8 cellular contexts compared by ENCODE assay signal in genomic region chr3:23203651-23204111, GRCh38. TPM values are rescaled to one million over a fixed set of nuclear protein-coding genes. Genes with fewer than 3 reads are reported as not detected.
A peak's percentile ranks its signal among the peaks of the same experiment; 100 is the strongest.
DNase-seq lines count a peak whose midpoint lies in the region; ATAC-seq and TF ChIP-seq lines count a peak whose summit lies in the region.

No MANE protein-coding gene starts in this region.

- TF ChIP-seq RAD21 in SK-N-SH (IDR thresholded peaks at IDR 0.05; ENCODE audit: low read length), result no peak

- peak overlapping the region; percentile 91; the same call in 1 of the 2 replicates for H2AFZ ChIP-seq in SK-N-SH (ENCODE audit: low read depth)

- H3K27me3 ChIP-seq in SK-N-SH (ENCODE audit: insufficient read depth), result no peaks in the 10 kb centered on the region
- peaks cover under 1 to 8% of the 10 kb centered on the region in 2 donors for H3K27me3 ChIP-seq in duodenal mucosa (ENCODE audit: control insufficient read depth in 1 of 2, insufficient read depth in 2 of 2, low read length in 2 of 2)
- no peaks in the 10 kb centered on the region for H3K27me3 ChIP-seq in lung (ENCODE audit: control insufficient read depth, insufficient read depth)

- peak in 2 of 3 experiments; percentile 50 to 70 for DNase-seq in NCI-H1417 (lab: John Stamatoyannopoulos, UW)
- no peak for DNase-seq in NCI-H1417 treated with DMSO at 0.1 percent for 48 hours (lab: John Stamatoyannopoulos, UW)
- DNase-seq in SK-N-SH, result peak; percentile 54
- peak; percentile 33 for DNase-seq in lung (ENCODE audit: low spot score)
- peak; percentile 19 to 34 for DNase-seq in stimulated activated naive CD8-positive, alpha-beta T cell treated with anti-CD3 and anti-CD28 coated beads, Interleukin-15, amount 100 ng/mL, for 72 hours

- peaks cover 10% of the 10 kb centered on the region; the same call in 1 of the 2 replicates for H4K20me1 ChIP-seq in SK-N-SH (ENCODE audit: insufficient read depth)

- POLR2A ChIA-PET in SK-N-SH (lab: Yijun Ruan, JAX), result interaction anchor here (0.8 kb wide), 1 partner anchor 742 kb away, joined by 3 read pairs; no protein-coding TSS in a partner anchor

- no peaks in the 10 kb centered on the region for H3K9me3 Mint-ChIP-seq in stimulated activated naive CD8-positive, alpha-beta T cell treated with anti-CD3 and anti-CD28 coated beads, Interleukin-15, amount 100 ng/mL, for 72 hours

- ATAC-seq in HG03135 (IDR thresholded peaks at IDR 0.05; ENCODE audit: unreplicated experiment) (peak; percentile 15), lung (ENCODE audit: insufficient read depth, low FRiP score) (peak; percentile 15), GM19328 (IDR thresholded peaks at IDR 0.05; ENCODE audit: unreplicated experiment) (no peak)
- ATAC-seq in stimulated activated naive CD8-positive, alpha-beta T cell treated with anti-CD3 and anti-CD28 coated beads, Interleukin-15, amount 100 ng/mL, for 72 hours, result no peak

- H3K27me3 Mint-ChIP-seq in stimulated activated naive CD8-positive, alpha-beta T cell treated with anti-CD3 and anti-CD28 coated beads, Interleukin-15, amount 100 ng/mL, for 72 hours, result peaks cover 20% of the 10 kb centered on the region

- peak overlapping the region; percentile 98 for H3K27ac Mint-ChIP-seq in stimulated activated naive CD8-positive, alpha-beta T cell treated with anti-CD3 and anti-CD28 coated beads, Interleukin-15, amount 100 ng/mL, for 72 hours

- H3K4me1 ChIP-seq in SK-N-SH (ENCODE audit: control insufficient read depth in 1 of 2, insufficient read depth in 2 of 2, low read depth in 1 of 2, low read length in 1 of 2) (peaks cover 0 to 8% of the 10 kb centered on the region in 2 experiments; a peak in 2 of 4 replicates), duodenal mucosa (ENCODE audit: control insufficient read depth in 1 of 2, insufficient read depth in 2 of 2, low read length in 2 of 2) (peaks cover 0 to 11% of the 10 kb centered on the region in 2 donors), lung (ENCODE audit: control insufficient read depth in 2 of 2, insufficient read depth in 2 of 2, low read length in 2 of 2) (peaks cover 4 to 7% of the 10 kb centered on the region in 2 donors)

- CTCF ChIA-PET in SK-N-SH (lab: Yijun Ruan, JAX), result no interaction called here

- H3K36me3 ChIP-seq in SK-N-SH (replicated peaks in 1 of 2; ENCODE audit: control insufficient read depth in 1 of 2, insufficient read depth in 2 of 2, low read length in 1 of 2) (no peaks in the 10 kb centered on the region), duodenal mucosa (ENCODE audit: control insufficient read depth in 1 of 2, insufficient read depth in 2 of 2, low read length in 2 of 2) (no peaks in the 10 kb centered on the region), lung (ENCODE audit: control insufficient read depth in 2 of 2, insufficient read depth in 2 of 2, low read length in 2 of 2) (no peaks in the 10 kb centered on the region)

- H3K9ac ChIP-seq in SK-N-SH (peak overlapping the region; percentile 82), duodenal mucosa (ENCODE audit: low read depth in 1 of 2, low read length in 2 of 2) (peak overlapping the region; percentile 67 to 86)

- H3F3A ChIP-seq in SK-N-SH (replicated peaks; ENCODE audit: insufficient read depth), result peaks cover 7% of the 10 kb centered on the region

- H3K9me2 ChIP-seq in SK-N-SH, result no peaks in the 10 kb centered on the region

- TF ChIP-seq CTCF in SK-N-SH (IDR thresholded peaks at IDR 0.05) (no peak), lung (IDR thresholded peaks at IDR 0.05; ENCODE audit: control extremely low read depth, extremely low read depth) (no peak)

- H3K4me3 Mint-ChIP-seq in stimulated activated naive CD8-positive, alpha-beta T cell treated with anti-CD3 and anti-CD28 coated beads, Interleukin-15, amount 100 ng/mL, for 72 hours, result peak overlapping the region; percentile 94 to 98

- peak overlapping the region; percentile 82 for H3K4me2 ChIP-seq in SK-N-SH

- H3K27ac ChIP-seq in SK-N-SH (ENCODE audit: low read depth in 2 of 2, low read length in 1 of 2), result peak overlapping the region; percentile 51 to 77; a peak in 2 of 4 replicates
- no peak overlapping the region for H3K27ac ChIP-seq in duodenal mucosa (ENCODE audit: low read depth, low read length)
- peak overlapping the region; percentile 90 to 93 for H3K27ac ChIP-seq in lung (ENCODE audit: low read depth in 1 of 2, low read length in 1 of 2)

- WGBS in SK-N-SH (ENCODE audit: low lambda C conversion rate), result under 1% methylated on average over 17 of the region's 17 CpGs
- WGBS in lung, 2 donors, result 1% methylated on average over 17 of the region's 17 CpGs

- no peak for TF ChIP-seq EP300 in SK-N-SH (IDR thresholded peaks at IDR 0.05; ENCODE audit: borderline replicate concordance in 1 of 2, low read depth in 1 of 2, low read length in 1 of 2)

- peaks cover 37% of the 10 kb centered on the region for H3K4me1 Mint-ChIP-seq in stimulated activated naive CD8-positive, alpha-beta T cell treated with anti-CD3 and anti-CD28 coated beads, Interleukin-15, amount 100 ng/mL, for 72 hours

- peak overlapping the region; percentile 93 to 96 for H3K4me3 ChIP-seq in SK-N-SH (ENCODE audit: low read depth in 2 of 2, low read length in 1 of 2)
- H3K4me3 ChIP-seq in duodenal mucosa (ENCODE audit: low read depth in 1 of 2, low read length in 2 of 2), result peak overlapping the region; percentile 79 to 85
- peak overlapping the region; percentile 95 for H3K4me3 ChIP-seq in lung

- peaks cover 47% of the 10 kb centered on the region for H3K79me2 ChIP-seq in SK-N-SH (ENCODE audit: insufficient read depth)

- no peaks in the 10 kb centered on the region for H3K9me3 ChIP-seq in SK-N-SH
- no peaks in the 10 kb centered on the region for H3K9me3 ChIP-seq in duodenal mucosa (ENCODE audit: control insufficient read depth in 1 of 2, low read length in 2 of 2)
- no peaks in the 10 kb centered on the region for H3K9me3 ChIP-seq in lung (ENCODE audit: control insufficient read depth in 2 of 2, insufficient read depth in 1 of 2, low read length in 1 of 2)

TF ChIP-seq in SK-N-SH, 30 proteins besides CTCF, POLR2A, EP300 and RAD21:
- peak; percentile 53; the same call in 1 of the 2 replicates for TF ChIP-seq MXI1 (IDR thresholded peaks at IDR 0.05; ENCODE audit: low read depth, low read length)
- no peak for TF ChIP-seq JUND (IDR thresholded peaks at IDR 0.05)
- TF ChIP-seq USF2 (IDR thresholded peaks at IDR 0.05; ENCODE audit: borderline replicate concordance, low read depth, low read length), result no peak
- peak; percentile 78 for TF ChIP-seq CHD2 (IDR thresholded peaks at IDR 0.05; ENCODE audit: low read length, partially characterized antibody)

RNA-seq across cellular contexts. Expression of gene UBE2E2, which starts 0.6 kb away (rescaled TPM):
- 46.4 and 57.9 TPM in 2 replicates for polyA plus RNA-seq in SK-N-SH (2012; rRNA removed)
- polyA plus RNA-seq in SK-N-SH (2012; cell fraction: cytosol; rRNA removed), result 50.8 and 54.0 TPM in 2 replicates
- polyA plus RNA-seq in SK-N-SH (2012; cell fraction: nucleus; rRNA removed), result 16.5 and 17.7 TPM in 2 replicates
- 10 to 100 TPM; 32.8 to 87.5 TPM for total RNA-seq in lung
- 10 to 100 TPM; 21.5 to 25.3 TPM for polyA plus RNA-seq in lung

Comparison
In these comparisons a context has a peak if more than half of its experiments do, and no peak if none do; other contexts are left out.
1. ATAC-seq: peak in HG03135 (single experiment) and lung (single experiment); none in stimulated activated naive CD8-positive, alpha-beta T cell treated with anti-CD3 and anti-CD28 coated beads, Interleukin-15, amount 100 ng/mL, for 72 hours (single experiment) and GM19328 (single experiment).
2. Peak in every context shown above with its lines, with median percentiles within 50 percentile points of each other: H3K4me3 ChIP-seq.